ENCODE assay signal across 8 cellular contexts in the genomic region with DNA sequence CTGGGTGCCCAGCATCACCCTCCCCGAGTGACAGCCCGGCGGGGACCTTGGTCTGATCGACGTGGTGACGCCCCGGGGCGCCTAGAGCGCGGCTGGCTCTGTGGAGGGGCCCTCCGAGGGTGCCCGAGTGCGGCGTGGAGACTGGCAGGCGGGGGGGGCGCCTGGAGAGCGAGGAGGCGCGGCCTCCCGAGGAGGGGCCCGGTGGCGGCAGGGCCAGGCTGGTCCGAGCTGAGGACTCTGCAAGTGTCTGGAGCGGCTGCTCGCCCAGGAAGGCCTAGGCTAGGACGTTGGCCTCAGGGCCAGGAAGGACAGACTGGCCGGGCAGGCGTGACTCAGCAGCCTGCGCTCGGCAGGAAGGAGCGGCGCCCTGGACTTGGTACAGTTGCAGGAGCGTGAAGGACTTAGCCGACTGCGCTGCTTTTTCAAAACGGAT. TPM values are rescaled to one million over a fixed set of nuclear protein-coding genes. Genes with fewer than 3 reads are reported as not detected.
DNase-seq lines count a peak whose midpoint lies in the region; ATAC-seq and TF ChIP-seq lines count a peak whose summit lies in the region.

No MANE protein-coding gene starts in this region.

- ATAC-seq in upper lobe of right lung (peak; percentile 68), HG03135 (IDR thresholded peaks at IDR 0.05; ENCODE audit: unreplicated experiment) (no peak)

- H2AFZ ChIP-seq in neural progenitor cell (replicated peaks): peak overlapping the region; percentile 15

- H3K9me3 Mint-ChIP-seq in neural progenitor cell: no peaks in the 10 kb centered on the region

- peaks cover 33% of the 10 kb centered on the region for H3K4me1 Mint-ChIP-seq in neural progenitor cell

- no peak for TF ChIP-seq CTCF in adrenal gland (IDR thresholded peaks at IDR 0.05)
- TF ChIP-seq CTCF in neural progenitor cell (IDR thresholded peaks at IDR 0.05): no peak
- no peak for TF ChIP-seq CTCF in upper lobe of right lung (IDR thresholded peaks at IDR 0.05)

- peaks cover 23% of the 10 kb centered on the region for H3K27me3 Mint-ChIP-seq in neural progenitor cell (ENCODE audit: insufficient read depth, low read depth)

- peaks cover 0 to 10% of the 10 kb centered on the region in 2 donors for H3K36me3 ChIP-seq in adrenal gland (replicated peaks in 1 of 2)
- H3K36me3 ChIP-seq in neural progenitor cell: no peaks in the 10 kb centered on the region
- no peaks in the 10 kb centered on the region for H3K36me3 ChIP-seq in upper lobe of right lung

- H3K27me3 ChIP-seq in adrenal gland (no peaks in the 10 kb centered on the region), neural progenitor cell (peaks cover 83% of the 10 kb centered on the region), upper lobe of right lung (no peaks in the 10 kb centered on the region)

- H3K4me2 ChIP-seq in neural progenitor cell: peak overlapping the region; percentile 80

- H3K4me3 ChIP-seq in adrenal gland (peak overlapping the region; percentile 64 to 95 (median 80)), neural progenitor cell (peak overlapping the region; percentile 48), upper lobe of right lung (peak overlapping the region; percentile 74)

- 0 to 7% (median 4%) methylated on average over 3 to 36 of the region's 36 CpGs for WGBS in adrenal gland, 4 donors

- intact Hi-C loops in adrenal gland (cut with DNase I): loop anchor here (5.0 to 10.0 kb wide), 3 partner anchors 199 to 389 kb away; no protein-coding TSS in a partner anchor
- intact Hi-C loops in head of caudate nucleus (cut with DNase I): loop anchor here (5.0 to 10.0 kb wide), 3 partner anchors 56 to 379 kb away; no protein-coding TSS in a partner anchor
- intact Hi-C loops in upper lobe of right lung (cut with DNase I): no loop called here

- peaks cover 33% of the 10 kb centered on the region for H3F3A ChIP-seq in neural progenitor cell (ENCODE audit: low read depth)

- DNase-seq in activated T-cell treated with anti-CD3 and anti-CD28 coated beads for 1 hour (ENCODE audit: low read depth): peak; percentile 23
- no peak for DNase-seq in activated T-cell treated with anti-CD3 and anti-CD28 coated beads for 4 hours
- peak; percentile 64 for DNase-seq in RPMI8226
- DNase-seq in adrenal gland: peak; percentile 72 to 91 (median 89)
- DNase-seq in head of caudate nucleus: peak; percentile 20 to 89 (median 63)
- peak; percentile 65 for DNase-seq in neural progenitor cell (ENCODE audit: low spot score)
- peak; percentile 88 for DNase-seq in upper lobe of right lung

- H3K4me1 ChIP-seq in adrenal gland (replicated peaks in 1 of 2) (peaks cover 18 to 35% of the 10 kb centered on the region in 2 donors), neural progenitor cell (peaks cover 38% of the 10 kb centered on the region), upper lobe of right lung (peaks cover 29% of the 10 kb centered on the region)

- no peak overlapping the region for H3K27ac Mint-ChIP-seq in neural progenitor cell

- H3K27ac ChIP-seq in adrenal gland (peak overlapping the region; percentile 66 to 99 (median 96)), neural progenitor cell (no peak overlapping the region), upper lobe of right lung (peak overlapping the region; percentile 94)

- peak in 1 of 2 donors; percentile 73 for TF ChIP-seq POLR2A in adrenal gland (IDR thresholded peaks at IDR 0.05)

- H3K9ac ChIP-seq in neural progenitor cell: no peak overlapping the region

- peaks cover 38% of the 10 kb centered on the region for H4K20me1 ChIP-seq in neural progenitor cell (ENCODE audit: low read depth)

- peaks cover 4% of the 10 kb centered on the region for H3K36me3 Mint-ChIP-seq in neural progenitor cell

- H3K4me3 Mint-ChIP-seq in neural progenitor cell: peak overlapping the region; percentile 94

- H3K9me3 ChIP-seq in adrenal gland (replicated peaks in 1 of 3): no peaks in the 10 kb centered on the region
- H3K9me3 ChIP-seq in neural progenitor cell (ENCODE audit: low read depth): no peaks in the 10 kb centered on the region
- no peaks in the 10 kb centered on the region for H3K9me3 ChIP-seq in upper lobe of right lung

- no peaks in the 10 kb centered on the region for H3K79me2 ChIP-seq in neural progenitor cell (ENCODE audit: low read depth)

RNA-seq across cellular contexts. Expression of a gene that starts 1.3 kb away (rescaled TPM):
- 100 to 1,000 TPM in 4 of 8 donors, 10 to 100 TPM in 4; 33.7 to 180 (median 93.3) TPM for total RNA-seq in adrenal gland
- polyA plus RNA-seq in adrenal gland: 100 to 1,000 TPM in 2 of 3 donors, 1 to 10 TPM in 1; 3.3 to 294 (median 190) TPM
- total RNA-seq in neural progenitor cell (ENCODE audit: low replicate concordance): 1.8 TPM in 1 of 2 replicates, not detected in the other
- 19.8 TPM for total RNA-seq in upper lobe of right lung
